In genomic region chr15:92003515-92004067, GRCh38 we compare ENCODE assay signal across 16 cellular contexts.
DNase-seq lines count a peak whose midpoint lies in the region; ATAC-seq and TF ChIP-seq lines count a peak whose summit lies in the region.
"Had no signal": no experiment of that assay in that cellular context is flagged by ENCODE, and none has a peak within 500 bp of the region (broad histone marks: within the 10 kb centered on the region; RNA-seq: fewer than 3 reads in every experiment).

No MANE protein-coding gene starts in this region.

- no peak for TF ChIP-seq RAD21 in neural cell (conservative IDR thresholded peaks at IDR 0.05)

- H3K27me3 ChIP-seq in right atrium auricular region (no peaks in the 10 kb centered on the region), neural cell (ENCODE audit: insufficient read depth, low read depth, low read length) (no peaks in the 10 kb centered on the region), upper lobe of right lung (no peaks in the 10 kb centered on the region), tibial artery (no peaks in the 10 kb centered on the region)
- H3K27me3 ChIP-seq: BLaER1 had no signal

- H3K27ac ChIP-seq in right atrium auricular region, result no peak overlapping the region
- H3K27ac ChIP-seq in neural cell (ENCODE audit: low read length), result peak overlapping the region; percentile 100
- H3K27ac ChIP-seq in upper lobe of right lung, result no peak overlapping the region
- H3K27ac ChIP-seq in tibial artery, result no peak overlapping the region
- H3K27ac ChIP-seq: 22Rv1, A549, BLaER1 had no signal

- H3K27me3 Mint-ChIP-seq in glutamatergic neuron (ENCODE audit: unreplicated experiment), result no peaks in the 10 kb centered on the region
- H3K27me3 Mint-ChIP-seq: CD4-positive, alpha-beta memory T cell had no signal

- H3K9me3 ChIP-seq in right atrium auricular region (no peaks in the 10 kb centered on the region), neural cell (ENCODE audit: low read length) (no peaks in the 10 kb centered on the region), upper lobe of right lung (no peaks in the 10 kb centered on the region), tibial artery (no peaks in the 10 kb centered on the region)
- H3K9me3 ChIP-seq: A549 had no signal

- intact Hi-C loops in Right ventricle myocardium inferior (cut with DNase I) (no loop called here), upper lobe of right lung (cut with DNase I) (no loop called here), tibial artery (cut with DNase I; ENCODE audit: low total_unique reads) (no loop called here)

- H3K9me2 ChIP-seq in neural cell (ENCODE audit: insufficient read depth, low read length), result no peaks in the 10 kb centered on the region

- H3K9me3 Mint-ChIP-seq in glutamatergic neuron (ENCODE audit: unreplicated experiment), result no peaks in the 10 kb centered on the region
- H3K9me3 Mint-ChIP-seq: CD14-positive monocyte; CD4-positive, alpha-beta memory T cell had no signal

- DNase-seq in Right ventricle myocardium inferior (ENCODE audit: missing footprints), result no peak
- DNase-seq in right atrium auricular region (ENCODE audit: low spot score), result no peak
- no peak for DNase-seq in glutamatergic neuron
- DNase-seq in upper lobe of right lung, result no peak
- DNase-seq in GM20000 (ENCODE audit: low spot score), result no peak
- DNase-seq in tibial artery, result no peak
- DNase-seq: CD4-positive, alpha-beta memory T cell; DMS153; DMS79; GDM1; HCEC 1CT had no signal

- H3K36me3 Mint-ChIP-seq in glutamatergic neuron (ENCODE audit: unreplicated experiment), result no peaks in the 10 kb centered on the region
- H3K36me3 Mint-ChIP-seq: CD4-positive, alpha-beta memory T cell had no signal

- H3K27ac Mint-ChIP-seq in glutamatergic neuron (ENCODE audit: unreplicated experiment), result no peak overlapping the region

- H3K4me3 Mint-ChIP-seq in glutamatergic neuron (ENCODE audit: unreplicated experiment), result peak overlapping the region; percentile 26
- H3K4me3 Mint-ChIP-seq: CD14-positive monocyte had no signal

- H3K9ac ChIP-seq in neural cell (ENCODE audit: low read length), result no peak overlapping the region
- H3K9ac ChIP-seq: BLaER1 had no signal

- H3K4me1 ChIP-seq in right atrium auricular region (peaks cover 0 to 11% of the 10 kb centered on the region in 2 donors), upper lobe of right lung (peaks cover 1% of the 10 kb centered on the region), tibial artery (peaks cover 0 to 7% (median 0%) of the 10 kb centered on the region in 4 donors)
- H3K4me1 ChIP-seq: A549, BLaER1 had no signal

- peaks cover 35% of the 10 kb centered on the region for H3K79me2 ChIP-seq in neural cell (replicated peaks; ENCODE audit: insufficient read depth, low read length)

- no peak overlapping the region for H3K4me2 ChIP-seq in neural cell (ENCODE audit: low read length)
- H3K4me2 ChIP-seq: A549, BLaER1 had no signal

- no peak overlapping the region for H3K4me3 ChIP-seq in right atrium auricular region
- no peak overlapping the region for H3K4me3 ChIP-seq in neural cell (ENCODE audit: low read length)
- H3K4me3 ChIP-seq in upper lobe of right lung, result no peak overlapping the region
- no peak overlapping the region for H3K4me3 ChIP-seq in tibial artery
- H3K4me3 ChIP-seq: A549, BLaER1 had no signal

- no peak for TF ChIP-seq EP300 in neural cell (conservative IDR thresholded peaks at IDR 0.05; ENCODE audit: poor library complexity, severe bottlenecking)

- no peaks in the 10 kb centered on the region for H4K20me1 ChIP-seq in neural cell (ENCODE audit: insufficient read depth)
- H4K20me1 ChIP-seq: BLaER1 had no signal

- H3K4me1 Mint-ChIP-seq in glutamatergic neuron (ENCODE audit: low read depth, unreplicated experiment), result peaks cover 37% of the 10 kb centered on the region

- H2AFZ ChIP-seq in neural cell (ENCODE audit: low read depth, low read length), result no peak overlapping the region

- H3K36me3 ChIP-seq in right atrium auricular region (no peaks in the 10 kb centered on the region), neural cell (ENCODE audit: insufficient read depth, low read length) (no peaks in the 10 kb centered on the region), upper lobe of right lung (no peaks in the 10 kb centered on the region), tibial artery (no peaks in the 10 kb centered on the region)
- H3K36me3 ChIP-seq: BLaER1 had no signal

- ATAC-seq in Right ventricle myocardium inferior (peak; percentile 63), upper lobe of right lung (peak; percentile 23)
- ATAC-seq: A549 had no signal

- H3F3A ChIP-seq in neural cell (ENCODE audit: insufficient read depth, low read length, poor library complexity, severe bottlenecking), result peaks cover 16% of the 10 kb centered on the region

- TF ChIP-seq CTCF in right atrium auricular region (IDR thresholded peaks at IDR 0.05) (no peak), glutamatergic neuron (IDR thresholded peaks at IDR 0.05; ENCODE audit: partially characterized antibody, unreplicated experiment) (no peak), neural cell (IDR thresholded peaks at IDR 0.05; ENCODE audit: poor library complexity, severe bottlenecking) (no peak), upper lobe of right lung (IDR thresholded peaks at IDR 0.05) (no peak), GM20000 (IDR thresholded peaks at IDR 0.05; ENCODE audit: extremely low read depth, missing control alignments) (no peak), tibial artery (IDR thresholded peaks at IDR 0.05) (no peak)

TF ChIP-seq in neural cell, 6 proteins besides CTCF, POLR2A, EP300 and RAD21:
- TF ChIP-seq TAF1 (IDR thresholded peaks at IDR 0.05; ENCODE audit: low read depth) (no peak), EZH2 (IDR thresholded peaks at IDR 0.05; ENCODE audit: borderline replicate concordance, insufficient read depth, low read length, poor library complexity, severe bottlenecking) (no peak), POLR2AphosphoS5 (IDR thresholded peaks at IDR 0.05) (no peak), REST (IDR thresholded peaks at IDR 0.05; ENCODE audit: borderline replicate concordance) (no peak), SMC3 (conservative IDR thresholded peaks at IDR 0.05; ENCODE audit: poor library complexity) (no peak), MXI1 (conservative IDR thresholded peaks at IDR 0.05; ENCODE audit: poor library complexity, severe bottlenecking) (no peak)
